Comparison of ENCODE assay signal across 8 cellular contexts in genomic region chr20:29307484-29307883, GRCh38.
DNase-seq lines count a peak whose midpoint lies in the region; ATAC-seq and TF ChIP-seq lines count a peak whose summit lies in the region.
"Not testable (repeated sequence)": the region's sequence is repeated elsewhere in the genome, so short reads cannot be mapped to it uniquely, and the experiment has no call there.

No MANE protein-coding gene starts in this region.

- not testable (repeated sequence) for DNase-seq in HFFc6; T-helper 2 cell treated with Interferon-gamma antibody and Interleukin-4, amounts not matched to agents 5 μg/mL and 100 μg/mL, for 36 hours (ENCODE audit: low spot score); activated T-helper 1 cell treated with anti-CD3 and anti-CD28 coated beads, Interleukin-12 subunit alpha, Interleukin-12 subunit beta, Interleukin-2, Interleukin-4 antibody, amounts not matched to agents 30 ng/mL and 10 ng/mL and 1 ng/mL, durations not matched to agents 14 hours and 24 hours and 36 hours (ENCODE audit: low spot score); activated T-helper 2 cell treated with anti-CD3 and anti-CD28 coated beads, Interferon-gamma antibody, Interleukin-2, Interleukin-4, amounts not matched to agents 10 μg/mL and 5 μg/mL and 100 μg/mL, durations not matched to agents 14 hours and 24 hours and 36 hours (ENCODE audit: low spot score); central memory CD8-positive, alpha-beta T cell (ENCODE audit: low spot score in 2 of 2)
- peak; percentile 39 for DNase-seq in Right ventricle myocardium inferior (ENCODE audit: missing footprints)

- peaks cover 70% of the 10 kb centered on the region for H3K9me3 Mint-ChIP-seq in HFFc6
- H3K9me3 Mint-ChIP-seq in T-helper 1 cell treated with Interleukin-12 subunit alpha and Interleukin-12 subunit beta and Interleukin-4 antibody, amounts not matched to agents 30 μg/mL and 1 μg/mL, for 36 hours: peaks cover 56% of the 10 kb centered on the region
- H3K9me3 Mint-ChIP-seq in T-helper 2 cell treated with Interferon-gamma antibody and Interleukin-4, amounts not matched to agents 5 μg/mL and 100 μg/mL, for 36 hours: peaks cover 52% of the 10 kb centered on the region
- peaks cover 54% of the 10 kb centered on the region for H3K9me3 Mint-ChIP-seq in activated T-helper 1 cell treated with anti-CD3 and anti-CD28 coated beads, Interleukin-12 subunit alpha, Interleukin-12 subunit beta, Interleukin-2, Interleukin-4 antibody, amounts not matched to agents 30 ng/mL and 10 ng/mL and 1 ng/mL, durations not matched to agents 14 hours and 24 hours and 36 hours
- peaks cover 58% of the 10 kb centered on the region for H3K9me3 Mint-ChIP-seq in activated T-helper 2 cell treated with anti-CD3 and anti-CD28 coated beads, Interferon-gamma antibody, Interleukin-2, Interleukin-4, amounts not matched to agents 10 μg/mL and 5 μg/mL and 100 μg/mL, durations not matched to agents 14 hours and 24 hours and 36 hours
- peaks cover 37% of the 10 kb centered on the region for H3K9me3 Mint-ChIP-seq in central memory CD8-positive, alpha-beta T cell
- peaks cover 38% of the 10 kb centered on the region for H3K9me3 Mint-ChIP-seq in stimulated activated naive CD8-positive, alpha-beta T cell treated with anti-CD3 and anti-CD28 coated beads, Interleukin-15, Interleukin-2, amounts not matched to agents 100 ng/mL and 50 ng/mL, for 24 hours

- H3K27ac Mint-ChIP-seq in HFFc6: not testable (repeated sequence)
- peak overlapping the region; percentile 50 for H3K27ac Mint-ChIP-seq in T-helper 1 cell treated with Interleukin-12 subunit alpha and Interleukin-12 subunit beta and Interleukin-4 antibody, amounts not matched to agents 30 μg/mL and 1 μg/mL, for 36 hours
- H3K27ac Mint-ChIP-seq in T-helper 2 cell treated with Interferon-gamma antibody and Interleukin-4, amounts not matched to agents 5 μg/mL and 100 μg/mL, for 36 hours: peak overlapping the region; percentile 2
- H3K27ac Mint-ChIP-seq in activated T-helper 1 cell treated with anti-CD3 and anti-CD28 coated beads, Interleukin-12 subunit alpha, Interleukin-12 subunit beta, Interleukin-2, Interleukin-4 antibody, amounts not matched to agents 30 ng/mL and 10 ng/mL and 1 ng/mL, durations not matched to agents 14 hours and 24 hours and 36 hours: peak overlapping the region; percentile 81
- H3K27ac Mint-ChIP-seq in activated T-helper 2 cell treated with anti-CD3 and anti-CD28 coated beads, Interferon-gamma antibody, Interleukin-2, Interleukin-4, amounts not matched to agents 10 μg/mL and 5 μg/mL and 100 μg/mL, durations not matched to agents 14 hours and 24 hours and 36 hours: peak overlapping the region; percentile 30
- peak overlapping the region; percentile 71 for H3K27ac Mint-ChIP-seq in central memory CD8-positive, alpha-beta T cell (ENCODE audit: low read depth)
- peak overlapping the region; percentile 64 for H3K27ac Mint-ChIP-seq in stimulated activated naive CD8-positive, alpha-beta T cell treated with anti-CD3 and anti-CD28 coated beads, Interleukin-15, Interleukin-2, amounts not matched to agents 100 ng/mL and 50 ng/mL, for 24 hours

- H3K4me3 Mint-ChIP-seq in HFFc6: peak overlapping the region; percentile 38; the same call in 1 of the 2 replicates
- H3K4me3 Mint-ChIP-seq in T-helper 1 cell treated with Interleukin-12 subunit alpha and Interleukin-12 subunit beta and Interleukin-4 antibody, amounts not matched to agents 30 μg/mL and 1 μg/mL, for 36 hours: peak overlapping the region; percentile 29
- not testable (repeated sequence) for H3K4me3 Mint-ChIP-seq in T-helper 2 cell treated with Interferon-gamma antibody and Interleukin-4, amounts not matched to agents 5 μg/mL and 100 μg/mL, for 36 hours; activated T-helper 2 cell treated with anti-CD3 and anti-CD28 coated beads, Interferon-gamma antibody, Interleukin-2, Interleukin-4, amounts not matched to agents 10 μg/mL and 5 μg/mL and 100 μg/mL, durations not matched to agents 14 hours and 24 hours and 36 hours (ENCODE audit: low read depth); central memory CD8-positive, alpha-beta T cell; stimulated activated naive CD8-positive, alpha-beta T cell treated with anti-CD3 and anti-CD28 coated beads, Interleukin-15, Interleukin-2, amounts not matched to agents 100 ng/mL and 50 ng/mL, for 24 hours
- peak overlapping the region; percentile 12 for H3K4me3 Mint-ChIP-seq in activated T-helper 1 cell treated with anti-CD3 and anti-CD28 coated beads, Interleukin-12 subunit alpha, Interleukin-12 subunit beta, Interleukin-2, Interleukin-4 antibody, amounts not matched to agents 30 ng/mL and 10 ng/mL and 1 ng/mL, durations not matched to agents 14 hours and 24 hours and 36 hours

- ATAC-seq in central memory CD8-positive, alpha-beta T cell (replicated peaks; ENCODE audit: extremely low read depth, poor library complexity, severe bottlenecking); Right ventricle myocardium inferior: not testable (repeated sequence)

- H3K4me1 Mint-ChIP-seq in HFFc6 (ENCODE audit: low read depth): peaks cover 13% of the 10 kb centered on the region; the same call in 1 of the 2 replicates
- H3K4me1 Mint-ChIP-seq in T-helper 1 cell treated with Interleukin-12 subunit alpha and Interleukin-12 subunit beta and Interleukin-4 antibody, amounts not matched to agents 30 μg/mL and 1 μg/mL, for 36 hours (ENCODE audit: low read depth): peaks cover 40% of the 10 kb centered on the region
- peaks cover 30% of the 10 kb centered on the region for H3K4me1 Mint-ChIP-seq in T-helper 2 cell treated with Interferon-gamma antibody and Interleukin-4, amounts not matched to agents 5 μg/mL and 100 μg/mL, for 36 hours (ENCODE audit: low read depth)
- peaks cover 51% of the 10 kb centered on the region for H3K4me1 Mint-ChIP-seq in activated T-helper 1 cell treated with anti-CD3 and anti-CD28 coated beads, Interleukin-12 subunit alpha, Interleukin-12 subunit beta, Interleukin-2, Interleukin-4 antibody, amounts not matched to agents 30 ng/mL and 10 ng/mL and 1 ng/mL, durations not matched to agents 14 hours and 24 hours and 36 hours (ENCODE audit: low read depth)
- H3K4me1 Mint-ChIP-seq in activated T-helper 2 cell treated with anti-CD3 and anti-CD28 coated beads, Interferon-gamma antibody, Interleukin-2, Interleukin-4, amounts not matched to agents 10 μg/mL and 5 μg/mL and 100 μg/mL, durations not matched to agents 14 hours and 24 hours and 36 hours (ENCODE audit: low read depth): peaks cover 31% of the 10 kb centered on the region
- H3K4me1 Mint-ChIP-seq in central memory CD8-positive, alpha-beta T cell: peaks cover 29% of the 10 kb centered on the region
- H3K4me1 Mint-ChIP-seq in stimulated activated naive CD8-positive, alpha-beta T cell treated with anti-CD3 and anti-CD28 coated beads, Interleukin-15, Interleukin-2, amounts not matched to agents 100 ng/mL and 50 ng/mL, for 24 hours (ENCODE audit: low read depth): peaks cover 29% of the 10 kb centered on the region

- not testable (repeated sequence) for TF ChIP-seq CTCF in HFFc6 (IDR thresholded peaks at IDR 0.05)

- not testable (repeated sequence) for H3K27me3 Mint-ChIP-seq in HFFc6 (ENCODE audit: insufficient read depth); T-helper 1 cell treated with Interleukin-12 subunit alpha and Interleukin-12 subunit beta and Interleukin-4 antibody, amounts not matched to agents 30 μg/mL and 1 μg/mL, for 36 hours (ENCODE audit: low read depth); T-helper 2 cell treated with Interferon-gamma antibody and Interleukin-4, amounts not matched to agents 5 μg/mL and 100 μg/mL, for 36 hours (ENCODE audit: low read depth); activated T-helper 1 cell treated with anti-CD3 and anti-CD28 coated beads, Interleukin-12 subunit alpha, Interleukin-12 subunit beta, Interleukin-2, Interleukin-4 antibody, amounts not matched to agents 30 ng/mL and 10 ng/mL and 1 ng/mL, durations not matched to agents 14 hours and 24 hours and 36 hours (ENCODE audit: insufficient read depth); activated T-helper 2 cell treated with anti-CD3 and anti-CD28 coated beads, Interferon-gamma antibody, Interleukin-2, Interleukin-4, amounts not matched to agents 10 μg/mL and 5 μg/mL and 100 μg/mL, durations not matched to agents 14 hours and 24 hours and 36 hours (ENCODE audit: low read depth); stimulated activated naive CD8-positive, alpha-beta T cell treated with anti-CD3 and anti-CD28 coated beads, Interleukin-15, Interleukin-2, amounts not matched to agents 100 ng/mL and 50 ng/mL, for 24 hours
- H3K27me3 Mint-ChIP-seq in central memory CD8-positive, alpha-beta T cell: peaks cover 14% of the 10 kb centered on the region

- intact Hi-C loops in activated T-helper 1 cell treated with anti-CD3 and anti-CD28 coated beads, Interleukin-12 subunit alpha, Interleukin-12 subunit beta, Interleukin-2, Interleukin-4 antibody, amounts not matched to agents 30 ng/mL and 10 ng/mL and 1 ng/mL, durations not matched to agents 14 hours and 24 hours and 36 hours (cut with micrococcal nuclease): loop anchor here (2.0 to 5.0 kb wide), 4 partner anchors 17 to 1069 kb away; no protein-coding TSS in a partner anchor
- intact Hi-C loops in activated T-helper 2 cell treated with anti-CD3 and anti-CD28 coated beads, Interferon-gamma antibody, Interleukin-2, Interleukin-4, amounts not matched to agents 10 μg/mL and 5 μg/mL and 100 μg/mL, durations not matched to agents 14 hours and 24 hours and 36 hours (cut with micrococcal nuclease): loop anchor here (5.0 to 10.0 kb wide), 3 partner anchors 93 to 975 kb away; no protein-coding TSS in a partner anchor
- intact Hi-C loops in Right ventricle myocardium inferior (cut with DNase I): not testable (repeated sequence)

- H3K36me3 Mint-ChIP-seq in HFFc6 (ENCODE audit: low read depth); activated T-helper 1 cell treated with anti-CD3 and anti-CD28 coated beads, Interleukin-12 subunit alpha, Interleukin-12 subunit beta, Interleukin-2, Interleukin-4 antibody, amounts not matched to agents 30 ng/mL and 10 ng/mL and 1 ng/mL, durations not matched to agents 14 hours and 24 hours and 36 hours (ENCODE audit: low read depth); activated T-helper 2 cell treated with anti-CD3 and anti-CD28 coated beads, Interferon-gamma antibody, Interleukin-2, Interleukin-4, amounts not matched to agents 10 μg/mL and 5 μg/mL and 100 μg/mL, durations not matched to agents 14 hours and 24 hours and 36 hours (ENCODE audit: low read depth); central memory CD8-positive, alpha-beta T cell (ENCODE audit: insufficient read depth); stimulated activated naive CD8-positive, alpha-beta T cell treated with anti-CD3 and anti-CD28 coated beads, Interleukin-15, Interleukin-2, amounts not matched to agents 100 ng/mL and 50 ng/mL, for 24 hours (ENCODE audit: low read depth): not testable (repeated sequence)
- H3K36me3 Mint-ChIP-seq in T-helper 1 cell treated with Interleukin-12 subunit alpha and Interleukin-12 subunit beta and Interleukin-4 antibody, amounts not matched to agents 30 μg/mL and 1 μg/mL, for 36 hours (ENCODE audit: low read depth): peaks cover 11% of the 10 kb centered on the region
- H3K36me3 Mint-ChIP-seq in T-helper 2 cell treated with Interferon-gamma antibody and Interleukin-4, amounts not matched to agents 5 μg/mL and 100 μg/mL, for 36 hours (ENCODE audit: low read depth): peaks cover 12% of the 10 kb centered on the region
